ENCODE assay signal across 1 cellular context in genomic region chr3:179401561-179401960, GRCh38.
TF ChIP-seq lines count a peak whose summit lies in the region.

No MANE protein-coding gene starts in this region.

TF ChIP-seq in H1, 55 proteins besides CTCF, POLR2A, EP300 and RAD21 (continued from another document):
- TF ChIP-seq CHD7 (IDR thresholded peaks at IDR 0.05; ENCODE audit: insufficient replicate concordance, low read length) (no peak), BRCA1 (IDR thresholded peaks at IDR 0.05; ENCODE audit: low read depth, low read length) (no peak), CBX8 (IDR thresholded peaks at IDR 0.05; ENCODE audit: borderline replicate concordance, low read depth, low read length) (no peak)
